ENCODE assay signal across 21 cellular contexts in the genomic region with DNA sequence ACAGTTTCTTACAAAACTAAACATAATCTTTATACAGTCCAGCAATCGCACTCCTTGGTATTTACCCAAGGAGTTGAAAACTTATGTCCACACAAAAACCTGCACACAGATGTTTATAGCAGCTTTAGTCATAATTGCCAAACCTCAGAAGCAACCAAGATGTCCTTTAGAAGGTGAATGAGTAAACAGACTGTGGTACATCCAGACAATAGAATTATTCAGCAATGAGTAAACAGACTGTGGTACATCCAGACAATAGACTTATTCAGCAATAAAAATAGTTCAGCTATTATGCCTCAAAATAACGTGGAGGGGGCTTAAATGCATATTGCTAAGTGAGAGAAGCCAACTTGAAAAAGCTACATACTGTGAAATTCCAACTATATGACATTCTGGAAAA.
DNase-seq lines count a peak whose midpoint lies in the region; TF ChIP-seq lines count a peak whose summit lies in the region.
"Had no signal": no experiment of that assay in that cellular context is flagged by ENCODE, and none has a peak within 500 bp of the region (broad histone marks: within the 10 kb centered on the region; RNA-seq: fewer than 3 reads in every experiment).

No MANE protein-coding gene starts in this region.

- H3K4me3 ChIP-seq in astrocyte of the cerebellum (ENCODE audit: low read depth, low read length) = no peak overlapping the region

- H3K4me3 Mint-ChIP-seq in mesothelial cell of epicardium = no peak overlapping the region
- H3K4me3 Mint-ChIP-seq: activated CD8-positive, alpha-beta T cell treated with anti-CD3 and anti-CD28 coated beads, Interleukin-2, amount 10 ng/mL, durations not matched to agents 7 days and 5 days; CD4-positive, alpha-beta memory T cell; T-helper 2 cell treated with Interferon-gamma antibody and Interleukin-4, amounts not matched to agents 5 μg/mL and 100 μg/mL, for 36 hours had no signal

- in situ Hi-C loops in astrocyte of the cerebellum (cut with HindIII; ENCODE audit: low sequenced_read_pairs) = no loop called here
- in situ Hi-C loops in KBM-7 (cut with MboI; ENCODE audit: low pct_unique_long_range_greater_than_20kb, low sequenced_read_pairs) = no loop called here

- no peaks in the 10 kb centered on the region for H3K4me1 Mint-ChIP-seq in mesothelial cell of epicardium
- H3K4me1 Mint-ChIP-seq: CD4-positive, alpha-beta memory T cell had no signal

- no peak overlapping the region for H3K27ac Mint-ChIP-seq in mesothelial cell of epicardium
- H3K27ac Mint-ChIP-seq: activated CD8-positive, alpha-beta T cell treated with anti-CD3 and anti-CD28 coated beads, Interleukin-2, amount 10 ng/mL, durations not matched to agents 7 days and 5 days; CD4-positive, alpha-beta memory T cell; T-helper 2 cell treated with Interferon-gamma antibody and Interleukin-4, amounts not matched to agents 5 μg/mL and 100 μg/mL, for 36 hours had no signal

- H3K9me3 Mint-ChIP-seq in mesothelial cell of epicardium = peaks cover 29% of the 10 kb centered on the region

- peaks cover 24% of the 10 kb centered on the region for H3K27me3 Mint-ChIP-seq in mesothelial cell of epicardium (ENCODE audit: low read depth)

- no peaks in the 10 kb centered on the region for H3K36me3 Mint-ChIP-seq in mesothelial cell of epicardium

- no peak for TF ChIP-seq CTCF in astrocyte of the cerebellum (IDR thresholded peaks at IDR 0.05; ENCODE audit: low read depth, low read length, missing control alignments)
- TF ChIP-seq CTCF in mesothelial cell of epicardium (IDR thresholded peaks at IDR 0.05; ENCODE audit: unreplicated experiment) = no peak

- peak; percentile 3 for DNase-seq in DMS53 treated with DMSO at 0.1 percent for 48 hours (lab: John Stamatoyannopoulos, UW; ENCODE audit: unreplicated experiment)
- peak; percentile 68 for DNase-seq in M059J (ENCODE audit: low read depth)
- peak; percentile 19 for DNase-seq in astrocyte of the cerebellum (ENCODE audit: low read depth)
- DNase-seq in kidney tubule cell (ENCODE audit: low spot score) = peak; percentile 86
- no peak for DNase-seq in KBM-7
- DNase-seq in mesothelial cell of epicardium (ENCODE audit: low spot score in 2 of 2, unreplicated experiment in 2 of 2) = no peak
- DNase-seq in cerebellar nuclear complex (lab: John Stamatoyannopoulos, UW) = no peak
- DNase-seq in cortex of kidney (lab: John Stamatoyannopoulos, UW) = no peak
- DNase-seq: activated CD8-positive, alpha-beta T cell treated with anti-CD3 and anti-CD28 coated beads, Interleukin-2, amount 10 ng/mL, durations not matched to agents 7 days and 5 days; activated naive CD4-positive, alpha-beta T cell treated with Interleukin-2 at 50 U/mL for 16 hours; activated T-cell treated with anti-CD3 and anti-CD28 coated beads, Interleukin-2, amount 50 U/mL, for 1 hour; amygdala; CD4-positive, alpha-beta memory T cell; effector memory CD4-positive, alpha-beta T cell; HCEC 1CT; left ventricle myocardium superior; NCI-H187; NCI-H2227 treated with DMSO at 0.1 percent for 48 hours; small intestine; stimulated activated naive CD4-positive, alpha-beta T cell treated with Interleukin-2 at 50 U/mL for 16 hours had no signal

Comparison
In these comparisons a context has a peak if more than half of its experiments do, and no peak if none do; other contexts are left out.
1. DNase-seq: peak in DMS53 treated with DMSO at 0.1 percent for 48 hours (single experiment), M059J (single experiment), astrocyte of the cerebellum (single experiment) and kidney tubule cell (single experiment); none in KBM-7 (single experiment), mesothelial cell of epicardium (0 of 2), cerebellar nuclear complex (0 of 2) and cortex of kidney (single experiment).